In genomic region chr2:196808281-196808680, GRCh38 we compare ENCODE assay signal across 16 cellular contexts. TPM values are rescaled to one million over a fixed set of nuclear protein-coding genes. Genes with fewer than 3 reads are reported as not detected.
DNase-seq lines count a peak whose midpoint lies in the region; ATAC-seq and TF ChIP-seq lines count a peak whose summit lies in the region.
"Had no signal": no experiment of that assay in that cellular context is flagged by ENCODE, and none has a peak within 500 bp of the region (broad histone marks: within the 10 kb centered on the region; RNA-seq: fewer than 3 reads in every experiment).

No MANE protein-coding gene starts in this region.

- POLR2A ChIA-PET in WTC11 (lab: Charles Lee): no interaction called here

- H3K4me3 Mint-ChIP-seq in WTC11: no peak overlapping the region
- H3K4me3 Mint-ChIP-seq: activated naive CD8-positive, alpha-beta T cell; central memory CD8-positive, alpha-beta T cell; T-helper 1 cell treated with Interleukin-12 subunit alpha and Interleukin-12 subunit beta and Interleukin-4 antibody, amounts not matched to agents 30 μg/mL and 1 μg/mL, for 36 hours had no signal

- H3K27ac Mint-ChIP-seq in WTC11: no peak overlapping the region
- H3K27ac Mint-ChIP-seq: activated naive CD8-positive, alpha-beta T cell; T-helper 1 cell treated with Interleukin-12 subunit alpha and Interleukin-12 subunit beta and Interleukin-4 antibody, amounts not matched to agents 30 μg/mL and 1 μg/mL, for 36 hours had no signal

- H3K4me1 Mint-ChIP-seq in WTC11: no peaks in the 10 kb centered on the region
- H3K4me1 Mint-ChIP-seq: central memory CD8-positive, alpha-beta T cell had no signal

- intact Hi-C loops in left cardiac atrium (cut with DNase I): no loop called here

- ATAC-seq in left cardiac atrium (no peak), WTC11 (peak; percentile 92)
- ATAC-seq: left lobe of liver had no signal

- DNase-seq in cardiac muscle cell (ENCODE audit: low read depth in 1 of 2, low spot score in 1 of 2): peak in 1 of 2 donors; percentile 25
- DNase-seq in left cardiac atrium: no peak
- DNase-seq in NCI-H524 (lab: John Stamatoyannopoulos, UW): peak; percentile 5 to 72
- no peak for DNase-seq in WTC11 (ENCODE audit: low spot score)
- no peak for DNase-seq in NCI-H1930 (lab: John Stamatoyannopoulos, UW)
- DNase-seq in ureter (ENCODE audit: low spot score): no peak
- no peak for DNase-seq in NCI-H226
- DNase-seq in activated effector memory CD4-positive, alpha-beta T cell treated with Interleukin-2 at 50 U/mL for 16 hours: no peak
- DNase-seq: activated CD4-positive, alpha-beta T cell treated with anti-CD3 and anti-CD28 coated beads for 1 hour; Caco-2; NCI-H1436 treated with DMSO at 0.1 percent for 48 hours had no signal

- no peak overlapping the region for H3K27ac ChIP-seq in cardiac muscle cell

- no peak overlapping the region for H3K4me3 ChIP-seq in cardiac muscle cell

- H3K9me3 Mint-ChIP-seq in WTC11: no peaks in the 10 kb centered on the region
- H3K9me3 Mint-ChIP-seq: central memory CD8-positive, alpha-beta T cell; T-helper 1 cell treated with Interleukin-12 subunit alpha and Interleukin-12 subunit beta and Interleukin-4 antibody, amounts not matched to agents 30 μg/mL and 1 μg/mL, for 36 hours had no signal

- peak; percentile 14 for TF ChIP-seq CTCF in cardiac muscle cell (IDR thresholded peaks at IDR 0.05; ENCODE audit: low read depth, low read length)
- no peak for TF ChIP-seq CTCF in WTC11 (IDR thresholded peaks at IDR 0.05)

- CTCF ChIA-PET in WTC11 (lab: Charles Lee): no interaction called here

- no peaks in the 10 kb centered on the region for H3K9me3 ChIP-seq in cardiac muscle cell (ENCODE audit: low read depth)
- H3K9me3 ChIP-seq: Caco-2 had no signal

- no peaks in the 10 kb centered on the region for H3K36me3 ChIP-seq in cardiac muscle cell

- H3K27me3 Mint-ChIP-seq in WTC11 (ENCODE audit: low read depth): peaks cover 28% of the 10 kb centered on the region

- no peaks in the 10 kb centered on the region for H3K4me1 ChIP-seq in cardiac muscle cell (ENCODE audit: low read depth)
- H3K4me1 ChIP-seq: Caco-2 had no signal

- H3K27me3 ChIP-seq in cardiac muscle cell: peaks cover 18% of the 10 kb centered on the region

- H3K36me3 Mint-ChIP-seq in WTC11: no peaks in the 10 kb centered on the region

TF ChIP-seq in WTC11, 78 proteins besides CTCF, POLR2A, EP300 and RAD21 (continues in another document):
- TF ChIP-seq TEAD1 (CRISPR knock-in tag; IDR thresholded peaks at IDR 0.05) (no peak), CBFB (CRISPR knock-in tag; IDR thresholded peaks at IDR 0.05; ENCODE audit: low read depth) (no peak), CREB1 (CRISPR knock-in tag; IDR thresholded peaks at IDR 0.05) (no peak), ATF3 (CRISPR knock-in tag; conservative IDR thresholded peaks at IDR 0.05) (no peak), ZBTB43 (CRISPR knock-in tag; IDR thresholded peaks at IDR 0.05) (no peak), FOXP1 (CRISPR knock-in tag; IDR thresholded peaks at IDR 0.05; ENCODE audit: borderline replicate concordance) (no peak), SMAD3 (CRISPR knock-in tag; IDR thresholded peaks at IDR 0.05; ENCODE audit: borderline replicate concordance) (no peak), ERG (CRISPR knock-in tag; IDR thresholded peaks at IDR 0.05) (no peak), NFATC4 (CRISPR knock-in tag; IDR thresholded peaks at IDR 0.05) (no peak), FOXJ3 (CRISPR knock-in tag; IDR thresholded peaks at IDR 0.05; ENCODE audit: borderline replicate concordance) (no peak), GTF2I (CRISPR knock-in tag; conservative IDR thresholded peaks at IDR 0.05) (no peak), RORB (CRISPR knock-in tag; IDR thresholded peaks at IDR 0.05) (no peak), ZNF121 (CRISPR knock-in tag; IDR thresholded peaks at IDR 0.05) (no peak), ZNF281 (CRISPR knock-in tag; IDR thresholded peaks at IDR 0.05) (no peak), PREB (CRISPR knock-in tag; IDR thresholded peaks at IDR 0.05; ENCODE audit: borderline replicate concordance) (no peak), NR2C2 (CRISPR knock-in tag; IDR thresholded peaks at IDR 0.05) (no peak), JAZF1 (CRISPR knock-in tag; IDR thresholded peaks at IDR 0.05) (no peak)
- TF ChIP-seq, protein P1, sequence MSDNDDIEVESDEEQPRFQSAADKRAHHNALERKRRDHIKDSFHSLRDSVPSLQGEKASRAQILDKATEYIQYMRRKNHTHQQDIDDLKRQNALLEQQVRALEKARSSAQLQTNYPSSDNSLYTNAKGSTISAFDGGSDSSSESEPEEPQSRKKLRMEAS (CRISPR knock-in tag; IDR thresholded peaks at IDR 0.05): no peak

RNA-seq across cellular contexts. Expression of gene C2orf66, which starts 0.9 kb away (rescaled TPM):
- total RNA-seq in cardiac muscle cell: 0.27 TPM in 1 of 2 replicates, not detected in the other
- polyA plus RNA-seq in cardiac muscle cell: 0.18 TPM in 1 of 2 replicates, not detected in the other
- total RNA-seq in left cardiac atrium: under 1 TPM in 1 of 2 donors, not detected in 1; 0.18 TPM
- total RNA-seq in WTC11 (2021): not detected in 3 replicates
- total RNA-seq in ureter: 1.0 TPM
- total RNA-seq: Caco-2, left lobe of liver, posterior vena cava had no signal

RNA-seq across cellular contexts. Expression of gene GTF3C3, which starts 8.8 kb away (rescaled TPM):
- total RNA-seq in cardiac muscle cell (21.2 and 46.2 TPM in 2 replicates), left cardiac atrium (10 to 100 TPM; 21.4 to 23.6 TPM), WTC11 (2021) (43.3 to 54.7 TPM (median 49.2 TPM) in 3 replicates), ureter (38.3 TPM)
- polyA plus RNA-seq in cardiac muscle cell: 27.2 and 34.8 TPM in 2 replicates

Comparison
In these comparisons a context has a peak if more than half of its experiments do, and no peak if none do; other contexts are left out.
1. DNase-seq: peak in NCI-H524 (2 of 2); none in left cardiac atrium (single experiment), WTC11 (single experiment), NCI-H1930 (0 of 2), ureter (single experiment), NCI-H226 (single experiment) and activated effector memory CD4-positive, alpha-beta T cell treated with Interleukin-2 at 50 U/mL for 16 hours (single experiment).